21 cellular contexts compared by ENCODE assay signal in genomic region chr15:94064676-94065313, GRCh38.
"Had no signal": no experiment of that assay in that cellular context is flagged by ENCODE, and none has a peak within 500 bp of the region (broad histone marks: within the 10 kb centered on the region; RNA-seq: fewer than 3 reads in every experiment).

No MANE protein-coding gene starts in this region.

- H3K27ac Mint-ChIP-seq: naive thymus-derived CD4-positive, alpha-beta T cell; nephron progenitor cell; type B pancreatic cell had no signal

- H3K36me3 Mint-ChIP-seq: naive thymus-derived CD4-positive, alpha-beta T cell; type B pancreatic cell had no signal

- H3K4me3 ChIP-seq: dorsolateral prefrontal cortex, heart left ventricle, lung, right atrium auricular region, stomach, thyroid gland had no signal

- DNase-seq: cortex of kidney; dorsolateral prefrontal cortex; effector memory CD4-positive, alpha-beta T cell; foreskin fibroblast; heart left ventricle; hippocampal formation; left colon; left ventricle myocardium superior; mesendoderm; naive thymus-derived CD4-positive, alpha-beta T cell; nephron progenitor cell; posterior cingulate gyrus; small intestine; stimulated activated CD4-positive, alpha-beta T cell treated with anti-CD3 and anti-CD28 coated beads, Interleukin-12 subunit alpha, Interleukin-12 subunit beta, amount 100 ng/mL, for 4 hours; stimulated activated naive CD4-positive, alpha-beta T cell; stomach; thyroid gland had no signal

- H3K4me1 ChIP-seq: heart left ventricle, right atrium auricular region, stomach, thyroid gland had no signal

- H3K9me3 ChIP-seq: thyroid gland had no signal

- H3K9me3 Mint-ChIP-seq: central memory CD8-positive, alpha-beta T cell had no signal

- H3K4me1 Mint-ChIP-seq: central memory CD8-positive, alpha-beta T cell; naive thymus-derived CD4-positive, alpha-beta T cell had no signal

- ATAC-seq: heart left ventricle; left colon; left ventricle myocardium superior; naive thymus-derived CD4-positive, alpha-beta T cell had no signal

- H3K36me3 ChIP-seq: heart left ventricle, right atrium auricular region, stomach, thyroid gland had no signal

- H3K27ac ChIP-seq: dorsolateral prefrontal cortex, right atrium auricular region, stomach, thyroid gland had no signal

- H3K27me3 Mint-ChIP-seq: type B pancreatic cell had no signal

- H3K27me3 ChIP-seq: heart left ventricle, right atrium auricular region, stomach, thyroid gland had no signal

- H3K4me3 Mint-ChIP-seq: central memory CD8-positive, alpha-beta T cell; naive thymus-derived CD4-positive, alpha-beta T cell; nephron progenitor cell; type B pancreatic cell had no signal
